Comparison of ENCODE assay signal across 8 cellular contexts in genomic region chr16:70430667-70431536, GRCh38. TPM values are rescaled to one million over a fixed set of nuclear protein-coding genes. Genes with fewer than 3 reads are reported as not detected.
DNase-seq lines count a peak whose midpoint lies in the region; ATAC-seq and TF ChIP-seq lines count a peak whose summit lies in the region.

No MANE protein-coding gene starts in this region.

- peak; percentile 44 for ATAC-seq in GM21737 (IDR thresholded peaks at IDR 0.05; ENCODE audit: unreplicated experiment)

- H3K36me3 ChIP-seq in Karpas-422 (ENCODE audit: insufficient read depth, low read length): 0 out of 2 replicates have a peak, but pooled peaks cover under 1% of the 10 kb centered on the region

- no peaks in the 10 kb centered on the region for H3K27me3 ChIP-seq in Karpas-422 (ENCODE audit: low read length)

- H3K4me3 ChIP-seq in Karpas-422 (ENCODE audit: low read length) (peak overlapping the region; percentile 58), fibroblast of mammary gland (ENCODE audit: control insufficient read depth, low read depth, low read length) (no peak overlapping the region)

- peaks cover 74% of the 10 kb centered on the region for H3K4me1 ChIP-seq in Karpas-422 (ENCODE audit: low read length)

- H3K9me3 ChIP-seq in Karpas-422 (ENCODE audit: low read length): no peaks in the 10 kb centered on the region

- peak overlapping the region; percentile 99 for H3K27ac ChIP-seq in Karpas-422 (ENCODE audit: low read length)

- no peaks in the 10 kb centered on the region for H4K20me1 ChIP-seq in Karpas-422 (ENCODE audit: insufficient read depth, low read depth, low read length)

- H3K4me2 ChIP-seq in Karpas-422 (ENCODE audit: low read depth, low read length, poor library complexity, severe bottlenecking): peak overlapping the region; percentile 84

- H3K9me2 ChIP-seq in Karpas-422 (replicated peaks; ENCODE audit: insufficient read depth, low read length): no peaks in the 10 kb centered on the region

- peak overlapping the region; percentile 76 for H3K9ac ChIP-seq in Karpas-422 (ENCODE audit: low read length)

- CTCF ChIA-PET in GM10248 (lab: Yijun Ruan, JAX): no interaction called here

- DNase-seq in GM10248 (ENCODE audit: extremely low spot score): peak; percentile 81
- DNase-seq in Karpas-422: peak; percentile 93
- DNase-seq in activated CD8-positive, alpha-beta memory T cell treated with anti-CD3 and anti-CD28 coated beads for 24 hours: peak; percentile 70
- peak; percentile 39 for DNase-seq in fibroblast of mammary gland (ENCODE audit: low read depth)
- peak; percentile 33 for DNase-seq in stimulated activated CD4-positive, alpha-beta T cell treated with anti-CD3 and anti-CD28 coated beads, Interleukin-1b, Interleukin-23, amount 100 ng/mL, for 48 hours
- no peak for DNase-seq in OCI-M2 (lab: John Stamatoyannopoulos, UW; ENCODE audit: unreplicated experiment)
- DNase-seq in SHP77 (lab: John Stamatoyannopoulos, UW): no peak

- POLR2A ChIA-PET in GM10248 (lab: Yijun Ruan, JAX): interaction anchor here (0.7 to 1.5 kb wide), 2 partner anchors 11 to 22 kb away, joined by 3 to 4 read pairs; no protein-coding TSS in a partner anchor

- H2AFZ ChIP-seq in Karpas-422 (ENCODE audit: low read length): no peak overlapping the region

- peaks cover 52% of the 10 kb centered on the region for H3K79me2 ChIP-seq in Karpas-422 (ENCODE audit: low read length)

- TF ChIP-seq CTCF in GM10248 (IDR thresholded peaks at IDR 0.05; ENCODE audit: control extremely low read depth, extremely low read depth, low read depth, missing control alignments) (no peak), fibroblast of mammary gland (conservative IDR thresholded peaks at IDR 0.05; ENCODE audit: control insufficient read depth, insufficient read depth, low read depth, low read length) (no peak)

RNA-seq across cellular contexts. Expression of gene ST3GAL2, which starts 8.0 kb away (rescaled TPM):
- total RNA-seq in Karpas-422 (2014; rRNA removed; shearing (Covaris generic); ENCODE audit: low replicate concordance): 48.1 and 62.4 TPM in 2 replicates

RNA-seq across cellular contexts. Expression of gene FCSK, which starts 23.5 kb away (rescaled TPM):
- total RNA-seq in Karpas-422 (2014; rRNA removed; shearing (Covaris generic); ENCODE audit: low replicate concordance): 6.4 and 17.4 TPM in 2 replicates

Comparison
In these comparisons a context has a peak if more than half of its experiments do, and no peak if none do; other contexts are left out.
1. DNase-seq: peak in GM10248 (single experiment), Karpas-422 (single experiment), activated CD8-positive, alpha-beta memory T cell treated with anti-CD3 and anti-CD28 coated beads for 24 hours (single experiment), fibroblast of mammary gland (single experiment) and stimulated activated CD4-positive, alpha-beta T cell treated with anti-CD3 and anti-CD28 coated beads, Interleukin-1b, Interleukin-23, amount 100 ng/mL, for 48 hours (single experiment); none in OCI-M2 (single experiment) and SHP77 (0 of 2).